20 cellular contexts compared by ENCODE assay signal in genomic region chr9:89352451-89352850, GRCh38. TPM values are rescaled to one million over a fixed set of nuclear protein-coding genes. Genes with fewer than 3 reads are reported as not detected.
DNase-seq lines count a peak whose midpoint lies in the region; ATAC-seq, FAIRE-seq and TF ChIP-seq lines count a peak whose summit lies in the region.
"Had no signal": no experiment of that assay in that cellular context is flagged by ENCODE, and none has a peak within 500 bp of the region (broad histone marks: within the 10 kb centered on the region; RNA-seq: fewer than 3 reads in every experiment).

No MANE protein-coding gene starts in this region.

- H3K4me3 Mint-ChIP-seq in activated CD8-positive, alpha-beta T cell treated with anti-CD3 and anti-CD28 coated beads for 36 hours, result no peak overlapping the region
- H3K4me3 Mint-ChIP-seq in mesothelial cell of epicardium, result no peak overlapping the region
- H3K4me3 Mint-ChIP-seq: B cell, neural crest cell had no signal

- H2AFZ ChIP-seq in HepG2 (ENCODE audit: low read length), result no peak overlapping the region

- H4K20me1 ChIP-seq in HepG2 (ENCODE audit: insufficient read depth, low read length), result no peaks in the 10 kb centered on the region

- in situ Hi-C loops in HepG2 (cut with HindIII; ENCODE audit: extremely low pct_ligation_motif_present, low pct_unique_long_range_greater_than_20kb), result no loop called here

- FAIRE-seq in HepG2 (lab: Jason Lieb, UNC), result no peak

- H3K9me3 ChIP-seq in liver (ENCODE audit: control insufficient read depth in 4 of 4, low read length in 3 of 4), result no peaks in the 10 kb centered on the region
- H3K9me3 ChIP-seq in HepG2 (ENCODE audit: low read length), result no peaks in the 10 kb centered on the region
- no peaks in the 10 kb centered on the region for H3K9me3 ChIP-seq in right lobe of liver
- no peaks in the 10 kb centered on the region for H3K9me3 ChIP-seq in thyroid gland
- H3K9me3 ChIP-seq: prostate gland, testis had no signal

- 29% methylated on average over 3 of the region's 3 CpGs for WGBS in liver
- 70% methylated on average over 3 of the region's 3 CpGs for WGBS in HepG2 (ENCODE audit: low lambda C conversion rate)
- 20% methylated on average over 3 of the region's 3 CpGs for WGBS in right lobe of liver (ENCODE audit: insufficient coverage, low coverage, low lambda C conversion rate, missing lambda C conversion rate)
- 58% methylated on average over 3 of the region's 3 CpGs for WGBS in thyroid gland, 2 donors

- H3K9me3 Mint-ChIP-seq in activated CD8-positive, alpha-beta T cell treated with anti-CD3 and anti-CD28 coated beads for 36 hours, result no peaks in the 10 kb centered on the region
- no peaks in the 10 kb centered on the region for H3K9me3 Mint-ChIP-seq in mesothelial cell of epicardium
- H3K9me3 Mint-ChIP-seq: neural crest cell had no signal

- ATAC-seq in HepG2 (no peak), right lobe of liver (peak in 1 of 4 donors; percentile 10), GM21360 (IDR thresholded peaks at IDR 0.05; ENCODE audit: unreplicated experiment) (no peak)
- no peak for ATAC-seq in activated CD8-positive, alpha-beta T cell treated with anti-CD3 and anti-CD28 coated beads for 36 hours
- ATAC-seq: esophagus mucosa had no signal

- DNase-seq in HepG2 (ENCODE audit: low spot score) (no peak), right lobe of liver (no peak), thyroid gland (no peak), mesothelial cell of epicardium (ENCODE audit: low spot score in 2 of 2, unreplicated experiment in 2 of 2) (no peak)
- no peak for DNase-seq in activated CD8-positive, alpha-beta T cell treated with anti-CD3 and anti-CD28 coated beads for 36 hours
- DNase-seq: amniotic stem cell; GDM1; KBM-7; NCI-H1092; NCI-H2081; stimulated activated CD8-positive, alpha-beta memory T cell treated with anti-CD3 and anti-CD28 coated beads, Interleukin-4, amount 100 ng/mL, for 48 hours; SW 1271 had no signal

- H3K36me3 ChIP-seq in liver (ENCODE audit: control insufficient read depth in 4 of 4, insufficient read depth in 3 of 4, low read depth in 1 of 4, low read length in 3 of 4) (peaks cover 2 to 44% (median 29%) of the 10 kb centered on the region in 4 donors), HepG2 (replicated peaks in 1 of 2; ENCODE audit: control insufficient read depth in 1 of 2, insufficient read depth in 2 of 2, low read length in 2 of 2) (peaks cover 22 to 55% of the 10 kb centered on the region in 2 experiments), right lobe of liver (peaks cover 8 to 48% (median 24%) of the 10 kb centered on the region in 4 donors), thyroid gland (peaks cover 71 to 77% of the 10 kb centered on the region in 2 donors)

- TF ChIP-seq CTCF in liver (IDR thresholded peaks at IDR 0.05; ENCODE audit: low read depth, low read length, missing input control) (no peak), HepG2 (CRISPR knock-in tag; IDR thresholded peaks at IDR 0.05) (no peak), right lobe of liver (IDR thresholded peaks at IDR 0.05) (no peak), thyroid gland (IDR thresholded peaks at IDR 0.05) (no peak), mesothelial cell of epicardium (IDR thresholded peaks at IDR 0.05; ENCODE audit: unreplicated experiment) (no peak)
- TF ChIP-seq CTCF in activated CD8-positive, alpha-beta T cell treated with anti-CD3 and anti-CD28 coated beads for 36 hours (IDR thresholded peaks at IDR 0.05), result no peak

- TF ChIP-seq EP300 in HepG2 (IDR thresholded peaks at IDR 0.05; ENCODE audit: low read depth in 2 of 2, low read length in 2 of 2) (no peak), HepG2 (CRISPR knock-in tag; IDR thresholded peaks at IDR 0.05; ENCODE audit: borderline replicate concordance) (no peak)

- peaks cover 29% of the 10 kb centered on the region for H3K4me1 Mint-ChIP-seq in activated CD8-positive, alpha-beta T cell treated with anti-CD3 and anti-CD28 coated beads for 36 hours (ENCODE audit: low read depth)
- no peaks in the 10 kb centered on the region for H3K4me1 Mint-ChIP-seq in mesothelial cell of epicardium
- H3K4me1 Mint-ChIP-seq: neural crest cell had no signal

- POLR2A ChIA-PET in HepG2 (lab: Yijun Ruan, JAX), result interaction anchor here (2.5 kb wide), 1 partner anchor 34 kb away, joined by 6 read pairs; the partner anchor contains the start of gene SECISBP2
- POLR2A ChIA-PET in activated CD8-positive, alpha-beta T cell treated with anti-CD3 and anti-CD28 coated beads for 36 hours (lab: Charles Lee), result interaction anchor here (1.2 to 1.5 kb wide), 2 partner anchors 9 to 16 kb away, joined by 4 to 6 read pairs; no protein-coding TSS in a partner anchor

- TF ChIP-seq RAD21 in liver (IDR thresholded peaks at IDR 0.05), result no peak
- TF ChIP-seq RAD21 in HepG2 (CRISPR knock-in tag; IDR thresholded peaks at IDR 0.05), result no peak

- H3K4me1 ChIP-seq in liver (ENCODE audit: control insufficient read depth in 4 of 4, insufficient read depth in 4 of 4, low read length in 3 of 4) (peaks cover 17 to 38% (median 32%) of the 10 kb centered on the region in 4 donors), HepG2 (ENCODE audit: insufficient read depth, low read length) (peaks cover 61% of the 10 kb centered on the region), right lobe of liver (peaks cover 0 to 38% (median 16%) of the 10 kb centered on the region in 4 donors), thyroid gland (peaks cover 15 to 33% of the 10 kb centered on the region in 2 donors)
- H3K4me1 ChIP-seq: prostate gland had no signal

- H3K4me2 ChIP-seq in HepG2 (ENCODE audit: low read depth, low read length), result no peak overlapping the region

- intact Hi-C loops in HepG2 (cut with micrococcal nuclease; ENCODE audit: unreplicated experiment), result no loop called here
- intact Hi-C loops in activated CD8-positive, alpha-beta T cell treated with anti-CD3 and anti-CD28 coated beads for 36 hours (cut with micrococcal nuclease), result no loop called here
- intact Hi-C loops in right lobe of liver (cut with DNase I), result no loop called here
- intact Hi-C loops in thyroid gland (cut with DNase I), result no loop called here

- no peaks in the 10 kb centered on the region for H3K27me3 Mint-ChIP-seq in activated CD8-positive, alpha-beta T cell treated with anti-CD3 and anti-CD28 coated beads for 36 hours
- no peaks in the 10 kb centered on the region for H3K27me3 Mint-ChIP-seq in mesothelial cell of epicardium (ENCODE audit: low read depth)
- H3K27me3 Mint-ChIP-seq: B cell had no signal

- no peaks in the 10 kb centered on the region for H3K79me2 ChIP-seq in HepG2 (ENCODE audit: insufficient read depth, low read length)

- H3K27ac Mint-ChIP-seq in activated CD8-positive, alpha-beta T cell treated with anti-CD3 and anti-CD28 coated beads for 36 hours, result peak overlapping the region; percentile 72
- H3K27ac Mint-ChIP-seq in mesothelial cell of epicardium, result no peak overlapping the region

- H3K9ac ChIP-seq in liver (ENCODE audit: low read depth in 1 of 2, low read length in 2 of 2) (no peak overlapping the region), HepG2 (ENCODE audit: insufficient read depth, low read depth, low read length) (no peak overlapping the region)

- TF ChIP-seq POLR2A in HepG2 (IDR thresholded peaks at IDR 0.05; ENCODE audit: insufficient read depth in 1 of 2, low read depth in 2 of 2, low read length in 2 of 2) (no peak), right lobe of liver (IDR thresholded peaks at IDR 0.05) (no peak), thyroid gland (IDR thresholded peaks at IDR 0.05) (no peak)

- H3K27me3 ChIP-seq in liver (ENCODE audit: control insufficient read depth in 4 of 4, insufficient read depth in 4 of 4, low read length in 3 of 4), result no peaks in the 10 kb centered on the region
- no peaks in the 10 kb centered on the region for H3K27me3 ChIP-seq in HepG2 (ENCODE audit: control insufficient read depth in 1 of 2, insufficient read depth in 2 of 2, low read length in 2 of 2)
- H3K27me3 ChIP-seq in right lobe of liver, result no peaks in the 10 kb centered on the region
- H3K27me3 ChIP-seq in thyroid gland, result no peaks in the 10 kb centered on the region
- H3K27me3 ChIP-seq: cardiac muscle cell, testis had no signal

- H3K36me3 Mint-ChIP-seq in activated CD8-positive, alpha-beta T cell treated with anti-CD3 and anti-CD28 coated beads for 36 hours (ENCODE audit: low read depth), result peaks cover 64% of the 10 kb centered on the region
- peaks cover 71% of the 10 kb centered on the region for H3K36me3 Mint-ChIP-seq in mesothelial cell of epicardium

- H3K4me3 ChIP-seq in liver (ENCODE audit: low read depth in 1 of 3, low read length in 3 of 3) (no peak overlapping the region), HepG2 (replicated peaks in 1 of 3; ENCODE audit: insufficient read depth in 1 of 3, low read depth in 2 of 3, low read length in 3 of 3) (no peak overlapping the region), right lobe of liver (no peak overlapping the region), thyroid gland (replicated peaks in 1 of 3) (no peak overlapping the region)
- H3K4me3 ChIP-seq: cardiac muscle cell, prostate gland, testis had no signal

- BruUV-seq in HepG2 (replicated peaks; lab: Mats Ljungman, UMichigan), result no TSS peak

- H3K27ac ChIP-seq in liver (ENCODE audit: low read depth in 1 of 2, low read length in 2 of 2), result peak overlapping the region; percentile 34 to 74
- H3K27ac ChIP-seq in HepG2 (ENCODE audit: extremely low read length, insufficient read depth, low read length), result no peak overlapping the region
- H3K27ac ChIP-seq in right lobe of liver, result peak overlapping the region in 2 of 3 donors; percentile 38 to 69
- H3K27ac ChIP-seq in thyroid gland, result peak overlapping the region; percentile 43 to 69 (median 54)
- H3K27ac ChIP-seq: cardiac muscle cell had no signal

- CTCF ChIA-PET in HepG2 (lab: Yijun Ruan, JAX; ENCODE audit: low intra/inter-chr PET ratio, low total read pairs), result no interaction called here
- CTCF ChIA-PET in activated CD8-positive, alpha-beta T cell treated with anti-CD3 and anti-CD28 coated beads for 36 hours (lab: Charles Lee), result interaction anchor here (1.5 kb wide), 1 partner anchor 27 kb away, joined by 7 read pairs; no protein-coding TSS in a partner anchor

RNA-seq across cellular contexts. Expression of gene SECISBP2, which starts 34.2 kb away (rescaled TPM):
- total RNA-seq in liver (10 to 100 TPM; 26.0 to 37.7 TPM), HepG2 (2016; rRNA removed; fragmentation: Illumina TruSeq; extraction: Trizol) (32.4 and 32.9 TPM in 2 replicates), right lobe of liver (10 to 100 TPM; 17.3 to 34.2 (median 26.5) TPM), thyroid gland (100 to 1,000 TPM in 1 of 4 donors, 10 to 100 TPM in 3; 77.1 to 110 (median 90.6) TPM), mesothelial cell of epicardium (71.3 to 78.0 TPM (median 75.2 TPM) in 3 replicates)
- polyA plus RNA-seq in liver (10 to 100 TPM; 14.2 to 22.7 TPM), HepG2 (2011; rRNA removed) (38.0 and 38.4 TPM in 2 replicates)
- total RNA-seq in HepG2 (2016; cell fraction: cytosol; rRNA removed; fragmentation: Illumina TruSeq; extraction: Trizol; ENCODE audit: low read depth), result 14.6 and 17.7 TPM in 2 replicates
- 34.2 and 35.3 TPM in 2 replicates for total RNA-seq in HepG2 (2016; cell fraction: insoluble cytoplasmic fraction; rRNA removed; fragmentation: Illumina TruSeq; extraction: Trizol)
- total RNA-seq in HepG2 (2016; cell fraction: membrane; rRNA removed; fragmentation: Illumina TruSeq; extraction: Trizol), result 39.7 and 44.1 TPM in 2 replicates
- total RNA-seq in HepG2 (2016; cell fraction: nucleus; rRNA removed; fragmentation: Illumina TruSeq; extraction: Trizol), result 37.8 and 40.1 TPM in 2 replicates
- polyA plus RNA-seq in HepG2 (2011; cell fraction: cytosol; rRNA removed), result 20.4 and 26.2 TPM in 2 replicates
- 48.6 and 57.7 TPM in 2 replicates for polyA plus RNA-seq in HepG2 (2011; cell fraction: nucleus; rRNA removed)
- polyA plus RNA-seq in HepG2 (2012), result 31.4 and 31.5 TPM in 2 replicates
- polyA plus RNA-seq in HepG2 (2016; cell fraction: cytosol; fragmentation: Illumina TruSeq; extraction: Trizol; ENCODE audit: low read depth), result 18.7 and 19.7 TPM in 2 replicates
- polyA plus RNA-seq in HepG2 (2016; cell fraction: insoluble cytoplasmic fraction; fragmentation: Illumina TruSeq; extraction: Trizol; ENCODE audit: low read depth), result 32.7 and 33.1 TPM in 2 replicates
- 33.3 and 34.2 TPM in 2 replicates for polyA plus RNA-seq in HepG2 (2016; cell fraction: membrane; fragmentation: Illumina TruSeq; extraction: Trizol; ENCODE audit: low read depth)
- polyA plus RNA-seq in HepG2 (2016; cell fraction: nucleus; fragmentation: Illumina TruSeq; extraction: Trizol; ENCODE audit: insufficient read depth, low read depth), result 46.3 and 52.0 TPM in 2 replicates
- 21.8 and 27.1 TPM in 2 replicates for polyA minus RNA-seq in HepG2 (2011; rRNA and poly(A)+ RNA removed; ENCODE audit: low replicate concordance)
- 13.3 and 14.0 TPM in 2 replicates for polyA minus RNA-seq in HepG2 (2011; cell fraction: cytosol; rRNA and poly(A)+ RNA removed)
- 60.4 and 64.4 TPM in 2 replicates for polyA minus RNA-seq in HepG2 (2011; cell fraction: nucleus; rRNA and poly(A)+ RNA removed)
- total RNA-seq in activated CD8-positive, alpha-beta T cell treated with anti-CD3 and anti-CD28 coated beads for 36 hours, result 10 to 100 TPM; 40.4 to 42.5 TPM

RNA-seq across cellular contexts. Expression of gene CKS2, which starts 41.5 kb away (rescaled TPM):
- total RNA-seq in liver (10 to 100 TPM in 1 of 2 donors, 1 to 10 TPM in 1; 3.1 to 79.7 TPM), HepG2 (2016; rRNA removed; fragmentation: Illumina TruSeq; extraction: Trizol) (317 and 498 TPM in 2 replicates), right lobe of liver (10 to 100 TPM in 3 of 6 experiments, 1 to 10 TPM in 3; 4.4 to 27.2 (median 9.1) TPM), thyroid gland (10 to 100 TPM in 2 of 4 donors, 1 to 10 TPM in 2; 2.8 to 16.3 (median 11.2) TPM), mesothelial cell of epicardium (54.5 to 57.6 TPM (median 54.9 TPM) in 3 replicates)
- polyA plus RNA-seq in liver (10 to 100 TPM; 17.6 to 17.9 TPM), HepG2 (2011; rRNA removed) (151 and 251 TPM in 2 replicates)
- total RNA-seq in HepG2 (2016; cell fraction: cytosol; rRNA removed; fragmentation: Illumina TruSeq; extraction: Trizol; ENCODE audit: low read depth), result 202 and 209 TPM in 2 replicates
- total RNA-seq in HepG2 (2016; cell fraction: insoluble cytoplasmic fraction; rRNA removed; fragmentation: Illumina TruSeq; extraction: Trizol), result 319 and 528 TPM in 2 replicates
- 159 TPM in 2 replicates for total RNA-seq in HepG2 (2016; cell fraction: membrane; rRNA removed; fragmentation: Illumina TruSeq; extraction: Trizol)
- 121 and 124 TPM in 2 replicates for total RNA-seq in HepG2 (2016; cell fraction: nucleus; rRNA removed; fragmentation: Illumina TruSeq; extraction: Trizol)
- 262 and 383 TPM in 2 replicates for polyA plus RNA-seq in HepG2 (2011; cell fraction: cytosol; rRNA removed)
- 75.2 and 95.2 TPM in 2 replicates for polyA plus RNA-seq in HepG2 (2011; cell fraction: nucleus; rRNA removed)
- polyA plus RNA-seq in HepG2 (2012), result 170 and 179 TPM in 2 replicates
- 102 and 110 TPM in 2 replicates for polyA plus RNA-seq in HepG2 (2016; cell fraction: cytosol; fragmentation: Illumina TruSeq; extraction: Trizol; ENCODE audit: low read depth)
- polyA plus RNA-seq in HepG2 (2016; cell fraction: insoluble cytoplasmic fraction; fragmentation: Illumina TruSeq; extraction: Trizol; ENCODE audit: low read depth), result 534 and 617 TPM in 2 replicates
- 117 and 124 TPM in 2 replicates for polyA plus RNA-seq in HepG2 (2016; cell fraction: membrane; fragmentation: Illumina TruSeq; extraction: Trizol; ENCODE audit: low read depth)
- polyA plus RNA-seq in HepG2 (2016; cell fraction: nucleus; fragmentation: Illumina TruSeq; extraction: Trizol; ENCODE audit: insufficient read depth, low read depth), result 190 and 193 TPM in 2 replicates
- 158 and 427 TPM in 2 replicates for polyA minus RNA-seq in HepG2 (2011; rRNA and poly(A)+ RNA removed; ENCODE audit: low replicate concordance)
- 55.3 and 63.5 TPM in 2 replicates for polyA minus RNA-seq in HepG2 (2011; cell fraction: cytosol; rRNA and poly(A)+ RNA removed)
- 22.9 and 24.1 TPM in 2 replicates for polyA minus RNA-seq in HepG2 (2011; cell fraction: nucleus; rRNA and poly(A)+ RNA removed)
- 100 to 1,000 TPM; 221 to 230 TPM for total RNA-seq in activated CD8-positive, alpha-beta T cell treated with anti-CD3 and anti-CD28 coated beads for 36 hours
